7 cellular contexts compared by ENCODE assay signal in genomic region chr22:38014083-38014482, GRCh38. TPM values are rescaled to one million over a fixed set of nuclear protein-coding genes. Genes with fewer than 3 reads are reported as not detected.
"Had no signal": no experiment of that assay in that cellular context is flagged by ENCODE, and none has a peak within 500 bp of the region (broad histone marks: within the 10 kb centered on the region; RNA-seq: fewer than 3 reads in every experiment).

No MANE protein-coding gene starts in this region.

- H3K4me3 ChIP-seq: GM23338 had no signal

- DNase-seq: H9, HCEC 1CT, HFFc6, IMR-90, KBM-7 had no signal

RNA-seq across cellular contexts. Expression of gene SOX10, which starts 29.7 kb away (rescaled TPM):
- total RNA-seq: HFFc6, HT-29, IMR-90 had no signal
